1 cellular context compared by ENCODE assay signal in genomic region chr15:72936237-72936636, GRCh38.
TF ChIP-seq lines count a peak whose summit lies in the region.

No MANE protein-coding gene starts in this region.

TF ChIP-seq in IMR-90, 13 proteins besides CTCF, POLR2A, EP300 and RAD21 (continued from another document):
- no peak for TF ChIP-seq ELK1 (IDR thresholded peaks at IDR 0.05; ENCODE audit: borderline replicate concordance, low read depth, low read length)
- no peak for TF ChIP-seq MXI1 (IDR thresholded peaks at IDR 0.05; ENCODE audit: borderline replicate concordance, low read depth, low read length)
- TF ChIP-seq CHD1 (IDR thresholded peaks at IDR 0.05; ENCODE audit: low read depth, low read length), result no peak
TF ChIP-seq in IMR-90: peak in this region for 0.
